Comparison of ENCODE assay signal across 1 cellular context in genomic region chr12:8032242-8033152, GRCh38.
A peak's percentile ranks its signal among the peaks of the same experiment; 100 is the strongest.
TF ChIP-seq lines count a peak whose summit lies in the region.

FOXJ2 (plus strand) TSS chr12:8032716; CDS start chr12:8039833, 7,117 bp downstream.

TF ChIP-seq in K562, 482 proteins besides CTCF, POLR2A, EP300 and RAD21 (continued from another document and continues in another):
- TF ChIP-seq ZNF507 (tag; conservative IDR thresholded peaks at IDR 0.05) = no peak
- TF ChIP-seq EGR1 (conservative IDR thresholded peaks at IDR 0.05) = peak; percentile 52
- TF ChIP-seq ZFP36 (IDR thresholded peaks at IDR 0.05; ENCODE audit: low read depth, low read length, partially characterized antibody) = no peak
- no peak for TF ChIP-seq TEAD4 (IDR thresholded peaks at IDR 0.05; ENCODE audit: low read length)
- no peak for TF ChIP-seq TEAD4 (CRISPR knock-in tag; IDR thresholded peaks at IDR 0.05; ENCODE audit: borderline replicate concordance)
- no peak for TF ChIP-seq PKNOX1 (IDR thresholded peaks at IDR 0.05)
- no peak for TF ChIP-seq ZNF263 (CRISPR knock-in tag; IDR thresholded peaks at IDR 0.05; ENCODE audit: borderline replicate concordance)
- TF ChIP-seq MBD1 (CRISPR knock-in tag; IDR thresholded peaks at IDR 0.05) = no peak
- TF ChIP-seq NEUROD1 (IDR thresholded peaks at IDR 0.05; ENCODE audit: borderline replicate concordance, low read depth, low read length, partially characterized antibody) = peak; percentile 44
- no peak for TF ChIP-seq SOX6 (IDR thresholded peaks at IDR 0.05)
- no peak for TF ChIP-seq E2F5 (CRISPR knock-in tag; IDR thresholded peaks at IDR 0.05)
- TF ChIP-seq EP400 (IDR thresholded peaks at IDR 0.05) = peak; percentile 39
- no peak for TF ChIP-seq ZNF644 (tag; IDR thresholded peaks at IDR 0.05; ENCODE audit: low read depth)
- peak; percentile 35; the same call in 1 of the 2 replicates for TF ChIP-seq NKRF (IDR thresholded peaks at IDR 0.05; ENCODE audit: borderline replicate concordance)
- TF ChIP-seq ZKSCAN3 (CRISPR knock-in tag; IDR thresholded peaks at IDR 0.05) = no peak
- no peak for TF ChIP-seq HNRNPUL1 (IDR thresholded peaks at IDR 0.05; ENCODE audit: low read length)
- peak; percentile 77 for TF ChIP-seq VEZF1 (CRISPR knock-in tag; IDR thresholded peaks at IDR 0.05)
- 0 out of 2 replicates have a peak, but pooled peaks have one; percentile 17 for TF ChIP-seq ZNF121 (CRISPR knock-in tag; conservative IDR thresholded peaks at IDR 0.05)
- no peak for TF ChIP-seq FOXA3 (CRISPR knock-in tag; conservative IDR thresholded peaks at IDR 0.05 in 1 of 2, IDR thresholded peaks at IDR 0.05 in 1 of 2)
- peak; percentile 51; the same call in 1 of the 2 replicates for TF ChIP-seq TFAP4 (CRISPR knock-in tag; IDR thresholded peaks at IDR 0.05; ENCODE audit: borderline replicate concordance)
- no peak for TF ChIP-seq ELF2 (CRISPR knock-in tag; IDR thresholded peaks at IDR 0.05)
- TF ChIP-seq HMGN3 (IDR thresholded peaks at IDR 0.05; ENCODE audit: borderline replicate concordance, extremely low read depth, insufficient read length, low read depth, low read length) = peak; percentile 44
- 0 out of 2 replicates have a peak, but pooled peaks have one; percentile 42 for TF ChIP-seq NR3C1 (CRISPR knock-in tag; IDR thresholded peaks at IDR 0.05)
- TF ChIP-seq MXI1 (IDR thresholded peaks at IDR 0.05; ENCODE audit: low read depth, low read length) = no peak
- TF ChIP-seq RBM25 (IDR thresholded peaks at IDR 0.05; ENCODE audit: low read depth, low read length, severe bottlenecking) = no peak
- TF ChIP-seq HMBOX1 (IDR thresholded peaks at IDR 0.05) = no peak
- TF ChIP-seq MAZ (CRISPR knock-in tag; conservative IDR thresholded peaks at IDR 0.05 in 1 of 2, IDR thresholded peaks at IDR 0.05 in 1 of 2) = peak; percentile 17 to 58; a peak in 2 of 4 replicates
- no peak for TF ChIP-seq ZBTB33 (CRISPR knock-in tag; IDR thresholded peaks at IDR 0.05)
- no peak for TF ChIP-seq NFE2 (IDR thresholded peaks at IDR 0.05; ENCODE audit: low read depth)
- TF ChIP-seq KLF6 (CRISPR knock-in tag; IDR thresholded peaks at IDR 0.05; ENCODE audit: borderline replicate concordance) = no peak
- TF ChIP-seq ZKSCAN1 (IDR thresholded peaks at IDR 0.05; ENCODE audit: low read depth, low read length) = no peak
- TF ChIP-seq RBM39 (optimal IDR thresholded peaks at IDR 0.05; ENCODE audit: low read depth, low read length) = no peak
- TF ChIP-seq NRF1 (conservative IDR thresholded peaks at IDR 0.05 in 1 of 2, IDR thresholded peaks at IDR 0.05 in 1 of 2) = peak in 1 of 2 experiments; percentile 43; a peak in 2 of 4 replicates
- no peak for TF ChIP-seq MTA3 (IDR thresholded peaks at IDR 0.05; ENCODE audit: borderline replicate concordance)
- TF ChIP-seq ZNF395 (CRISPR knock-in tag; IDR thresholded peaks at IDR 0.05) = no peak
- no peak for TF ChIP-seq KLF13 (tag; IDR thresholded peaks at IDR 0.05; ENCODE audit: borderline replicate concordance, low read depth)
- TF ChIP-seq NR2F6 (CRISPR knock-in tag; IDR thresholded peaks at IDR 0.05) = no peak
- TF ChIP-seq ZBTB11 (CRISPR knock-in tag; IDR thresholded peaks at IDR 0.05) = peak in 1 of 3 experiments; percentile 71; a peak in 1 of 6 replicates
- TF ChIP-seq ZNF165 (CRISPR knock-in tag; IDR thresholded peaks at IDR 0.05; ENCODE audit: borderline replicate concordance) = no peak
- no peak for TF ChIP-seq HNRNPK (IDR thresholded peaks at IDR 0.05; ENCODE audit: low read depth, low read length, poor library complexity, severe bottlenecking)
- no peak for TF ChIP-seq THAP12 (CRISPR knock-in tag; IDR thresholded peaks at IDR 0.05)
- TF ChIP-seq NR2C2 (CRISPR knock-in tag; IDR thresholded peaks at IDR 0.05) = no peak
- no peak for TF ChIP-seq NR2C2 (tag; IDR thresholded peaks at IDR 0.05)
- no peak for TF ChIP-seq MEF2A (IDR thresholded peaks at IDR 0.05; ENCODE audit: control insufficient read depth, low read depth, low read length)
- peak; percentile 29; the same call in 1 of the 2 replicates for TF ChIP-seq ESRRA (IDR thresholded peaks at IDR 0.05; ENCODE audit: borderline replicate concordance, low read depth)
- no peak for TF ChIP-seq TCF7L2 (IDR thresholded peaks at IDR 0.05; ENCODE audit: low read depth, low read length)
- TF ChIP-seq CSDE1 (IDR thresholded peaks at IDR 0.05) = no peak
